ENCODE assay signal across 12 cellular contexts in the genomic region with DNA sequence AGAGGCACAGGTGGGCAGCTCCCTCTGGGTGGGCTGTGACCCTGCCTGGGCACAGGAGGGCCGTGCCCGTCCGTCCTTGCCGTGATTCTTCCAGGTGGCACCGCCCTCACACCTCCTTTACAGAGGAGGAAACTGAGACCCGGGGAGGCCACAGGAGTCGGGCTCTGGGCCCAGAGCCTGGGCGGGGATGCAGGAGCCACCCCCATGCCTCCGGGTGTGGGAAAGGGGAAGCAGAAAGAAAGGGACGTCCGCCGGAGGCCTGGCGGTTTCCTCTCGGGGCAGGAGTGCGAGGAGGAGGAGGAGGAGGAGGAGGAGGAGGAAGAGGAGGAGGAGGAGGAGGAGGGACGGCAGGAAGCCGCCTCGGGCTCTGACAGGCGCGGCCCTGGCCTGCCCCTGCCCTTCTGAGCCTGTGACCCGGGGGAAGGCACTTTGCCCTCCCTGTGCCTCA. TPM values are rescaled to one million over a fixed set of nuclear protein-coding genes. Genes with fewer than 3 reads are reported as not detected.
DNase-seq lines count a peak whose midpoint lies in the region; ATAC-seq and TF ChIP-seq lines count a peak whose summit lies in the region.
"Had no signal": no experiment of that assay in that cellular context is flagged by ENCODE, and none has a peak within 500 bp of the region (broad histone marks: within the 10 kb centered on the region; RNA-seq: fewer than 3 reads in every experiment).

No MANE protein-coding gene starts in this region.

- DNase-seq in GM12864 (ENCODE audit: low read depth) (no peak), SKM-1 treated with dmso at 0.1 percent for 144 hours (lab: John Stamatoyannopoulos, UW; ENCODE audit: unreplicated experiment) (peak; percentile 65), sciatic nerve (ENCODE audit: low spot score) (no peak), kidney glomerular epithelial cell (lab: John Stamatoyannopoulos, UW) (no peak), DMS53 (lab: John Stamatoyannopoulos, UW) (no peak), SW 1271 (lab: John Stamatoyannopoulos, UW) (no peak), superior temporal gyrus (ENCODE audit: extremely low spot score) (no peak)
- DNase-seq in effector memory CD8-positive, alpha-beta T cell: no peak
- DNase-seq: glutamatergic neuron, NCI-H774, retina, trophoblast cell had no signal

- H3K9me3 Mint-ChIP-seq in effector memory CD8-positive, alpha-beta T cell: no peaks in the 10 kb centered on the region

- intact Hi-C loops in sciatic nerve (cut with DNase I): no loop called here

- peak overlapping the region; percentile 100 for H3K27ac Mint-ChIP-seq in effector memory CD8-positive, alpha-beta T cell

- no peak for ATAC-seq in effector memory CD8-positive, alpha-beta T cell (replicated peaks)
- ATAC-seq in sciatic nerve: peak; percentile 68

- peaks cover 56% of the 10 kb centered on the region for H3K36me3 Mint-ChIP-seq in effector memory CD8-positive, alpha-beta T cell (ENCODE audit: insufficient read depth)

- H3K27me3 Mint-ChIP-seq in effector memory CD8-positive, alpha-beta T cell: no peaks in the 10 kb centered on the region

- H3K4me1 Mint-ChIP-seq in effector memory CD8-positive, alpha-beta T cell (ENCODE audit: low read depth in 2 of 2): peaks cover 81 to 83% of the 10 kb centered on the region in 2 donors

- H3K4me3 ChIP-seq in GM12864 (ENCODE audit: low read depth, low read length): peak overlapping the region; percentile 17

- H3K4me3 Mint-ChIP-seq in effector memory CD8-positive, alpha-beta T cell: peak overlapping the region; percentile 80 to 94

- no peak for TF ChIP-seq CTCF in GM12864 (IDR thresholded peaks at IDR 0.05; ENCODE audit: low read depth, low read length, missing control alignments)

RNA-seq across cellular contexts. Expression of a gene that starts 23.0 kb away (rescaled TPM):
- total RNA-seq in sciatic nerve: 27.5 TPM

RNA-seq across cellular contexts. Expression of a gene that starts 59.9 kb away (rescaled TPM):
- 12.0 TPM for total RNA-seq in sciatic nerve
